8 cellular contexts compared by ENCODE assay signal in the genomic region with DNA sequence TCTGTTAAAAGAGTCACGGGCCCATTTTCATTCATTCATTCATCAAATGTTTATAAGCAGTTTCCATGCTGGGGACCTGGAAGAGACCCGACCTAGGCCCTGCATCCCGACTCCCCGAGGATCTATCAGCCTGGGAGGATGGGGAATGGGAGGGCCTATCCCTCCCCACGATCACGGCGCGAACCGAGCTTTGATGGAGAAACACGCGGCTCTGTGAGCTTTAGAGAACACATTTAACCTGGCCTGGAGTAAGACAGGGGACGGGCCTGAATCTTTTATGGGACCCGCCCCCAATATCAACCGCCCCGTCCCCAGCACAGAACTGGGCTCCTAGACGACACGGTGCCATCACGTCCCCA. TPM values are rescaled to one million over a fixed set of nuclear protein-coding genes. Genes with fewer than 3 reads are reported as not detected.
DNase-seq lines count a peak whose midpoint lies in the region; ATAC-seq, FAIRE-seq and TF ChIP-seq lines count a peak whose summit lies in the region.

No MANE protein-coding gene starts in this region.

- H3K18ac ChIP-seq in mesendoderm (ENCODE audit: low read length) = no peak overlapping the region

- H3K79me1 ChIP-seq in mesendoderm (ENCODE audit: low read length) = no peaks in the 10 kb centered on the region

- ATAC-seq in GM12878 (no peak), HG02970 (IDR thresholded peaks at IDR 0.05; ENCODE audit: low FRiP score, unreplicated experiment) (no peak), GM19351 (IDR thresholded peaks at IDR 0.05; ENCODE audit: unreplicated experiment) (no peak)

- H2BK120ac ChIP-seq in mesendoderm (ENCODE audit: low read depth, low read length) = no peak overlapping the region

- peaks cover 2% of the 10 kb centered on the region for H3K4me1 ChIP-seq in cardiac muscle cell (ENCODE audit: low read depth)
- H3K4me1 ChIP-seq in GM12878 (ENCODE audit: control insufficient read depth, insufficient read depth, low read length) = peaks cover 6% of the 10 kb centered on the region
- no peaks in the 10 kb centered on the region for H3K4me1 ChIP-seq in mesendoderm (ENCODE audit: control insufficient read depth, low read depth, low read length)
- H3K4me1 ChIP-seq in urinary bladder (ENCODE audit: insufficient read depth) = peaks cover 3% of the 10 kb centered on the region

- no peak overlapping the region for H3K23ac ChIP-seq in mesendoderm (ENCODE audit: low read length)

- peaks cover 13% of the 10 kb centered on the region for H3K27me3 ChIP-seq in cardiac muscle cell
- H3K27me3 ChIP-seq in GM12878 (replicated peaks in 1 of 2; ENCODE audit: control insufficient read depth in 2 of 2, insufficient read depth in 2 of 2, low read length in 1 of 2) = no peaks in the 10 kb centered on the region
- peaks cover 2% of the 10 kb centered on the region for H3K27me3 ChIP-seq in mesendoderm (ENCODE audit: insufficient read depth, low read length, poor library complexity)

- H3K36me3 ChIP-seq in cardiac muscle cell (no peaks in the 10 kb centered on the region), GM12878 (ENCODE audit: control insufficient read depth in 2 of 2, insufficient read depth in 2 of 2, low read length in 1 of 2) (no peaks in the 10 kb centered on the region), mesendoderm (ENCODE audit: control insufficient read depth, insufficient read depth, low read length) (no peaks in the 10 kb centered on the region), urinary bladder (ENCODE audit: insufficient read depth) (no peaks in the 10 kb centered on the region)

- H2AK5ac ChIP-seq in mesendoderm (ENCODE audit: low read length) = no peak overlapping the region

- H3K56ac ChIP-seq in mesendoderm (ENCODE audit: low read length) = peak overlapping the region; percentile 65

- TF ChIP-seq RAD21 in GM12878 (IDR thresholded peaks at IDR 0.05; ENCODE audit: insufficient read depth, low read depth, low read length) = no peak

- no peak overlapping the region for H2BK5ac ChIP-seq in mesendoderm (ENCODE audit: low read length)

- RAD21 ChIA-PET in GM12878 (lab: Charles Lee; ENCODE audit: unreplicated experiment) = no interaction called here

- SMC1A ChIA-PET in GM12878 (lab: Charles Lee; ENCODE audit: uncharacterized antibody, unreplicated experiment) = interaction anchor here (1.3 kb wide), 1 partner anchor 10 kb away, joined by 4 read pairs; no protein-coding TSS in a partner anchor

- H2AFZ ChIP-seq in GM12878 (ENCODE audit: control insufficient read depth, low read depth, low read length) = peak overlapping the region; percentile 88

- H3K4me3 ChIP-seq in cardiac muscle cell (peak overlapping the region; percentile 2), GM12878 (peak overlapping the region; percentile 63), mesendoderm (ENCODE audit: low read length) (no peak overlapping the region), urinary bladder (ENCODE audit: low read depth, low read length) (peak overlapping the region; percentile 19)

- POLR2A ChIA-PET in GM12878 (lab: Charles Lee) = interaction anchor here (1.1 kb wide), 1 partner anchor 10 kb away, joined by 3 read pairs; no protein-coding TSS in a partner anchor

- H3K9me3 ChIP-seq in cardiac muscle cell (ENCODE audit: low read depth) = no peaks in the 10 kb centered on the region
- no peaks in the 10 kb centered on the region; the same call in 2 of the 3 replicates for H3K9me3 ChIP-seq in GM12878 (replicated peaks; ENCODE audit: control insufficient read depth, insufficient read depth, low read length)

- no peak for TF ChIP-seq POLR2A in GM12878 (IDR thresholded peaks at IDR 0.05; ENCODE audit: low read depth, low read length)

- H4K20me1 ChIP-seq in GM12878 (ENCODE audit: control insufficient read depth, insufficient read depth) = no peaks in the 10 kb centered on the region

- no peak overlapping the region for H2BK15ac ChIP-seq in mesendoderm (replicated peaks; ENCODE audit: low read depth)

- TF ChIP-seq EP300 in GM12878 (IDR thresholded peaks at IDR 0.05; ENCODE audit: borderline replicate concordance in 1 of 2, control insufficient read depth in 1 of 2, low read depth in 2 of 2, low read length in 2 of 2) = no peak

- CTCF ChIA-PET in GM12878 (lab: Yijun Ruan, JAX) = no interaction called here

- H3K9ac ChIP-seq in GM12878 (ENCODE audit: control insufficient read depth, insufficient read depth, low read length) = peak overlapping the region; percentile 20; the same call in 1 of the 2 replicates
- H3K9ac ChIP-seq in mesendoderm (ENCODE audit: low read length) = peak overlapping the region; percentile 37

- H3K79me2 ChIP-seq in GM12878 (ENCODE audit: control insufficient read depth, insufficient read depth, low read length) = no peaks in the 10 kb centered on the region
- H3K79me2 ChIP-seq in mesendoderm (ENCODE audit: control insufficient read depth, insufficient read depth, low read length) = no peaks in the 10 kb centered on the region

- H4K5ac ChIP-seq in mesendoderm (ENCODE audit: low read length) = no peak overlapping the region

- intact Hi-C loops in cardiac septum (cut with DNase I) (no loop called here), GM12878 (cut with micrococcal nuclease; ENCODE audit: unreplicated experiment) (no loop called here)

- H3K4ac ChIP-seq in mesendoderm (ENCODE audit: low read depth, low read length) = no peak overlapping the region

- H3K4me2 ChIP-seq in GM12878 (ENCODE audit: control insufficient read depth, insufficient read depth) (peak overlapping the region; percentile 94), mesendoderm (ENCODE audit: low read length) (peak overlapping the region; percentile 28)

- in situ Hi-C loops in GM12878 (cut with MboI) = no loop called here

- DNase-seq in cardiac muscle cell (ENCODE audit: low read depth in 1 of 2, low spot score in 1 of 2) = no peak
- DNase-seq in cardiac septum (ENCODE audit: low spot score) = no peak
- DNase-seq in GM12878 (ENCODE audit: low read depth, low spot score) = no peak
- no peak for DNase-seq in mesendoderm
- no peak for DNase-seq in GM10266 (ENCODE audit: extremely low spot score)

- TF ChIP-seq CTCF in cardiac muscle cell (IDR thresholded peaks at IDR 0.05; ENCODE audit: low read depth, low read length) (no peak), GM12878 (IDR thresholded peaks at IDR 0.05 in 2 of 3, conservative IDR thresholded peaks at IDR 0.05 in 1 of 3; ENCODE audit: control insufficient read depth in 2 of 3, extremely low read depth in 1 of 3, insufficient read depth in 1 of 3, low read depth in 3 of 3, low read length in 3 of 3) (no peak), GM10266 (IDR thresholded peaks at IDR 0.05; ENCODE audit: control insufficient read depth, insufficient read depth, low read depth, missing control alignments) (no peak)

- BruUV-seq in GM12878 (replicated peaks; lab: Mats Ljungman, UMichigan) = no TSS peak

- no peak for FAIRE-seq in GM12878 (lab: Jason Lieb, UNC)

- H4K8ac ChIP-seq in mesendoderm (ENCODE audit: low read depth, low read length) = no peak overlapping the region

- H3K27ac ChIP-seq in cardiac muscle cell (no peak overlapping the region), GM12878 (ENCODE audit: control insufficient read depth, insufficient read depth) (no peak overlapping the region), mesendoderm (ENCODE audit: low read depth, low read length) (no peak overlapping the region), urinary bladder (ENCODE audit: low read depth) (no peak overlapping the region)

- 21% methylated on average over 18 of the region's 18 CpGs for WGBS in GM12878 (ENCODE audit: insufficient coverage, insufficient replicate concordance, low lambda C conversion rate, missing lambda C conversion rate)
- no CpG with 5 or more reads among the region's 18 CpGs for WGBS in mesendoderm (ENCODE audit: extremely low coverage, insufficient coverage, low lambda C conversion rate)
- WGBS in urinary bladder = 6% methylated on average over 18 of the region's 18 CpGs

RNA-seq across cellular contexts. Expression of gene EVI5L, which starts 0.9 kb away (rescaled TPM):
- total RNA-seq in cardiac muscle cell = 41.9 and 48.6 TPM in 2 replicates
- 28.7 and 29.1 TPM in 2 replicates for polyA plus RNA-seq in cardiac muscle cell
- total RNA-seq in cardiac septum = 23.6 TPM
- total RNA-seq in GM12878 (2013; cell fraction: nucleolus; rRNA removed) = 11.0 and 11.1 TPM in 2 replicates
- 8.2 and 8.8 TPM in 2 replicates for total RNA-seq in GM12878 (2014; rRNA removed)
- 5.7 and 6.4 TPM in 2 replicates for total RNA-seq in GM12878 (2014; rRNA removed; fragmentation: Illumina TruSeq; extraction: Trizol)
- 11.6 and 13.8 TPM in 2 replicates for total RNA-seq in GM12878 (2021)
- 2.1 TPM for polyA plus RNA-seq in GM12878 (2011; ENCODE audit: low read depth)
- polyA plus RNA-seq in GM12878 (2011; rRNA removed) = 1.9 and 4.3 TPM in 2 replicates
- 7.1 and 7.3 TPM in 2 replicates for polyA plus RNA-seq in GM12878 (2011; cell fraction: cytosol; rRNA removed)
- polyA plus RNA-seq in GM12878 (2011; cell fraction: nucleus; rRNA removed) = 7.9 and 9.6 TPM in 2 replicates
- 5.7 and 6.0 TPM in 2 replicates for polyA plus RNA-seq in GM12878 (2012)
- polyA plus RNA-seq in GM12878 (2014; fragmentation: Illumina TruSeq; extraction: Trizol) = 3.4 and 5.5 TPM in 2 replicates
- under 1 TPM; 0.23 to 0.33 TPM for polyA plus RNA-seq in GM12878 (2014; fragmentation: Nextera tagmentation; extraction: Ambion mirVana)
- 10.4 and 10.8 TPM in 2 replicates for polyA plus RNA-seq in GM12878 (2014; rRNA removed)
- polyA plus RNA-seq in GM12878 (2016; fragmentation: Nextera tagmentation; extraction: Ambion mirVana) = 1 to 10 TPM; 2.0 to 4.6 TPM
- polyA minus RNA-seq in GM12878 (2011; rRNA and poly(A)+ RNA removed) = 4.2 and 12.3 TPM in 2 replicates
- polyA minus RNA-seq in GM12878 (2011; cell fraction: cytosol; rRNA and poly(A)+ RNA removed) = 1.3 and 2.2 TPM in 2 replicates
- polyA minus RNA-seq in GM12878 (2011; cell fraction: nucleus; rRNA and poly(A)+ RNA removed) = 4.1 and 6.5 TPM in 2 replicates
- polyA plus RNA-seq in mesendoderm (2013, experiment 1 of 2) = 1.5 TPM
- polyA plus RNA-seq in mesendoderm (2013, experiment 2 of 2) = 1.5 TPM
- 7.8 TPM for total RNA-seq in urinary bladder
- 21.1 TPM for polyA plus RNA-seq in urinary bladder

RNA-seq across cellular contexts. Expression of gene PRR36, which starts 45.0 kb away (rescaled TPM):
- total RNA-seq in cardiac muscle cell (2.0 and 6.1 TPM in 2 replicates), cardiac septum (0.13 TPM), GM12878 (2014; rRNA removed) (not detected in 2 replicates), GM12878 (2014; rRNA removed; fragmentation: Illumina TruSeq; extraction: Trizol) (not detected in 2 replicates), GM12878 (2021) (0.11 TPM in 1 of 2 replicates, not detected in the other), urinary bladder (0.11 TPM)
- polyA plus RNA-seq in cardiac muscle cell (6.2 and 10.3 TPM in 2 replicates), GM12878 (2011; rRNA removed) (not detected in 2 replicates), GM12878 (2014; fragmentation: Illumina TruSeq; extraction: Trizol) (not detected in 2 replicates), GM12878 (2014; fragmentation: Nextera tagmentation; extraction: Ambion mirVana) (not detected), GM12878 (2014; rRNA removed) (0.04 TPM in 1 of 2 replicates, not detected in the other), GM12878 (2016; fragmentation: Nextera tagmentation; extraction: Ambion mirVana) (not detected), urinary bladder (0.10 TPM)
- total RNA-seq in GM12878 (2013; cell fraction: nucleolus; rRNA removed) = not detected in 2 replicates
- polyA plus RNA-seq in GM12878 (2011; ENCODE audit: low read depth) = not detected
- polyA plus RNA-seq in GM12878 (2011; cell fraction: cytosol; rRNA removed) = not detected in 2 replicates
- 0.03 TPM in 1 of 2 replicates, not detected in the other for polyA plus RNA-seq in GM12878 (2011; cell fraction: nucleus; rRNA removed)
- polyA plus RNA-seq in GM12878 (2012) = 0.08 and 0.14 TPM in 2 replicates
- not detected in 2 replicates for polyA minus RNA-seq in GM12878 (2011; rRNA and poly(A)+ RNA removed)
- polyA minus RNA-seq in GM12878 (2011; cell fraction: cytosol; rRNA and poly(A)+ RNA removed) = not detected in 2 replicates
- polyA minus RNA-seq in GM12878 (2011; cell fraction: nucleus; rRNA and poly(A)+ RNA removed) = not detected in 2 replicates
- polyA plus RNA-seq in mesendoderm (2013, experiment 1 of 2) = 4.7 TPM
- polyA plus RNA-seq in mesendoderm (2013, experiment 2 of 2) = 4.6 TPM

RNA-seq across cellular contexts. Expression of gene LRRC8E, which starts 59.2 kb away (rescaled TPM):
- total RNA-seq in cardiac muscle cell (2.4 and 3.5 TPM in 2 replicates), cardiac septum (0.30 TPM), GM12878 (2014; rRNA removed) (not detected in 2 replicates), GM12878 (2014; rRNA removed; fragmentation: Illumina TruSeq; extraction: Trizol) (not detected in 2 replicates), GM12878 (2021) (0.16 TPM in 1 of 2 replicates, not detected in the other), urinary bladder (1.3 TPM)
- polyA plus RNA-seq in cardiac muscle cell (1.3 TPM in 1 of 2 replicates, not detected in the other), GM12878 (2011; rRNA removed) (0.04 TPM in 1 of 2 replicates, not detected in the other), GM12878 (2014; fragmentation: Illumina TruSeq; extraction: Trizol) (not detected in 2 replicates), GM12878 (2014; fragmentation: Nextera tagmentation; extraction: Ambion mirVana) (not detected), GM12878 (2014; rRNA removed) (0.11 and 0.32 TPM in 2 replicates), GM12878 (2016; fragmentation: Nextera tagmentation; extraction: Ambion mirVana) (under 1 TPM in 1 of 2 experiments, not detected in 1; 0.25 TPM), urinary bladder (1.1 TPM)
- total RNA-seq in GM12878 (2013; cell fraction: nucleolus; rRNA removed) = not detected in 2 replicates
- 0.05 TPM for polyA plus RNA-seq in GM12878 (2011; ENCODE audit: low read depth)
- polyA plus RNA-seq in GM12878 (2011; cell fraction: cytosol; rRNA removed) = not detected in 2 replicates
- not detected in 2 replicates for polyA plus RNA-seq in GM12878 (2011; cell fraction: nucleus; rRNA removed)
- 0.20 TPM in 1 of 2 replicates, not detected in the other for polyA plus RNA-seq in GM12878 (2012)
- polyA minus RNA-seq in GM12878 (2011; rRNA and poly(A)+ RNA removed) = not detected in 2 replicates
- polyA minus RNA-seq in GM12878 (2011; cell fraction: cytosol; rRNA and poly(A)+ RNA removed) = not detected in 2 replicates
- polyA minus RNA-seq in GM12878 (2011; cell fraction: nucleus; rRNA and poly(A)+ RNA removed) = 0.10 and 1.1 TPM in 2 replicates
- 0.88 TPM for polyA plus RNA-seq in mesendoderm (2013, experiment 1 of 2)
- polyA plus RNA-seq in mesendoderm (2013, experiment 2 of 2) = 1.0 TPM
